ENCODE assay signal across 20 cellular contexts in genomic region chr6:27760464-27760863, GRCh38.
DNase-seq lines count a peak whose midpoint lies in the region; ATAC-seq, FAIRE-seq and TF ChIP-seq lines count a peak whose summit lies in the region.
"Had no signal": no experiment of that assay in that cellular context is flagged by ENCODE, and none has a peak within 500 bp of the region (broad histone marks: within the 10 kb centered on the region; RNA-seq: fewer than 3 reads in every experiment).

No MANE protein-coding gene starts in this region.

- H3K4me2 ChIP-seq in GM12878 (ENCODE audit: control insufficient read depth, insufficient read depth), result peak overlapping the region; percentile 66
- H3K4me2 ChIP-seq: A549 had no signal

- RAD21 ChIA-PET in GM12878 (lab: Charles Lee; ENCODE audit: unreplicated experiment), result interaction anchor here (0.8 to 5.5 kb wide), 7 partner anchors 8 to 133 kb away, joined by 3 to 43 read pairs (median 9); a partner anchor contains a TSS

- no peak for TF ChIP-seq EP300 in GM12878 (IDR thresholded peaks at IDR 0.05; ENCODE audit: borderline replicate concordance in 1 of 2, control insufficient read depth in 1 of 2, low read depth in 2 of 2, low read length in 2 of 2)

- H3K9me3 Mint-ChIP-seq in activated T-cell treated with anti-CD3 and anti-CD28 coated beads, Interleukin-2, amount 50 U/mL, for 72 hours, result no peaks in the 10 kb centered on the region
- no peaks in the 10 kb centered on the region for H3K9me3 Mint-ChIP-seq in stimulated activated effector memory CD8-positive, alpha-beta T cell treated with anti-CD3 and anti-CD28 coated beads, Interleukin-12 subunit alpha, Interleukin-12 subunit beta, amount 100 ng/mL, for 72 hours

- peaks cover 26% of the 10 kb centered on the region for H3K4me1 ChIP-seq in GM12878 (ENCODE audit: control insufficient read depth, insufficient read depth, low read length)
- H3K4me1 ChIP-seq: A549 had no signal

- BruUV-seq in GM12878 (replicated peaks; lab: Mats Ljungman, UMichigan), result no TSS peak

- CTCF ChIA-PET in GM12878 (lab: Yijun Ruan, JAX), result interaction anchor here (1.1 to 13.3 kb wide), 5 partner anchors 8 to 241 kb away, joined by 3 to 193 read pairs (median 5); no protein-coding TSS in a partner anchor

- POLR2A ChIA-PET in GM12878 (lab: Charles Lee), result interaction anchor here (0.5 to 2.6 kb wide), 6 partner anchors 12 to 1229 kb away, joined by 3 to 18 read pairs (median 4); no protein-coding TSS in a partner anchor

- H2AFZ ChIP-seq in GM12878 (ENCODE audit: control insufficient read depth, low read depth, low read length), result peak overlapping the region; percentile 61
- H2AFZ ChIP-seq: GM23248 had no signal

- peak overlapping the region in 1 of 2 donors; percentile 92 for H3K4me3 Mint-ChIP-seq in activated T-cell treated with anti-CD3 and anti-CD28 coated beads, Interleukin-2, amount 50 U/mL, for 72 hours
- H3K4me3 Mint-ChIP-seq in stimulated activated effector memory CD8-positive, alpha-beta T cell treated with anti-CD3 and anti-CD28 coated beads, Interleukin-12 subunit alpha, Interleukin-12 subunit beta, amount 100 ng/mL, for 72 hours, result no peak overlapping the region

- no peak for TF ChIP-seq POLR2A in GM12878 (IDR thresholded peaks at IDR 0.05; ENCODE audit: low read depth, low read length)

- 27% methylated on average over 2 of the region's 2 CpGs for WGBS in GM12878 (ENCODE audit: insufficient coverage, insufficient replicate concordance, low lambda C conversion rate, missing lambda C conversion rate)

- TF ChIP-seq CTCF in GM12878 (IDR thresholded peaks at IDR 0.05 in 2 of 3, conservative IDR thresholded peaks at IDR 0.05 in 1 of 3; ENCODE audit: control insufficient read depth in 2 of 3, extremely low read depth in 1 of 3, insufficient read depth in 1 of 3, low read depth in 3 of 3, low read length in 3 of 3), result no peak

- intact Hi-C loops in GM12878 (cut with micrococcal nuclease; ENCODE audit: unreplicated experiment), result no loop called here

- H3K79me2 ChIP-seq in GM12878 (ENCODE audit: control insufficient read depth, insufficient read depth, low read length), result peaks cover 6% of the 10 kb centered on the region

- TF ChIP-seq RAD21 in GM12878 (IDR thresholded peaks at IDR 0.05; ENCODE audit: insufficient read depth, low read depth, low read length), result no peak

- H3K27me3 Mint-ChIP-seq in activated T-cell treated with anti-CD3 and anti-CD28 coated beads, Interleukin-2, amount 50 U/mL, for 72 hours (ENCODE audit: low read depth), result peaks cover 5% of the 10 kb centered on the region

- ATAC-seq in activated T-cell treated with anti-CD3 and anti-CD28 coated beads, Interleukin-2, amount 50 U/mL, for 72 hours (replicated peaks in 1 of 2), result peak in 1 of 2 donors; percentile 18
- ATAC-seq in GM12878 (peak; percentile 49), HG02588 (IDR thresholded peaks at IDR 0.05; ENCODE audit: unreplicated experiment) (no peak)
- ATAC-seq in stimulated activated effector memory CD8-positive, alpha-beta T cell treated with anti-CD3 and anti-CD28 coated beads, Interleukin-12 subunit alpha, Interleukin-12 subunit beta, amount 100 ng/mL, for 72 hours, result peak; percentile 50
- ATAC-seq: A549, Panc1, Right ventricle myocardium inferior had no signal

- H3K9me3 ChIP-seq in GM12878 (replicated peaks; ENCODE audit: control insufficient read depth, insufficient read depth, low read length), result no peaks in the 10 kb centered on the region
- H3K9me3 ChIP-seq: A549, MG63 had no signal

- no peaks in the 10 kb centered on the region for H3K36me3 ChIP-seq in GM12878 (ENCODE audit: control insufficient read depth in 2 of 2, insufficient read depth in 2 of 2, low read length in 1 of 2)
- H3K36me3 ChIP-seq: MG63 had no signal

- peak overlapping the region; percentile 66; the same call in 1 of the 2 replicates for H3K27ac ChIP-seq in GM12878 (ENCODE audit: control insufficient read depth, insufficient read depth)
- H3K27ac ChIP-seq: A549, C4-2B, GM23248 had no signal

- no peaks in the 10 kb centered on the region for H3K27me3 ChIP-seq in GM12878 (replicated peaks in 1 of 2; ENCODE audit: control insufficient read depth in 2 of 2, insufficient read depth in 2 of 2, low read length in 1 of 2)
- H3K27me3 ChIP-seq: MG63 had no signal

- H3K4me1 Mint-ChIP-seq in activated T-cell treated with anti-CD3 and anti-CD28 coated beads, Interleukin-2, amount 50 U/mL, for 72 hours (ENCODE audit: low read depth), result peaks cover 24% of the 10 kb centered on the region
- peaks cover 18% of the 10 kb centered on the region for H3K4me1 Mint-ChIP-seq in stimulated activated effector memory CD8-positive, alpha-beta T cell treated with anti-CD3 and anti-CD28 coated beads, Interleukin-12 subunit alpha, Interleukin-12 subunit beta, amount 100 ng/mL, for 72 hours

- peak overlapping the region; percentile 78 for H3K27ac Mint-ChIP-seq in activated T-cell treated with anti-CD3 and anti-CD28 coated beads, Interleukin-2, amount 50 U/mL, for 72 hours
- peak overlapping the region; percentile 37 for H3K27ac Mint-ChIP-seq in stimulated activated effector memory CD8-positive, alpha-beta T cell treated with anti-CD3 and anti-CD28 coated beads, Interleukin-12 subunit alpha, Interleukin-12 subunit beta, amount 100 ng/mL, for 72 hours

- no peak for DNase-seq in activated T-cell treated with anti-CD3 and anti-CD28 coated beads, Interleukin-2, amount 50 U/mL, for 72 hours
- no peak for DNase-seq in activated T-cell treated with anti-CD3 and anti-CD28 coated beads, Interleukin-2, amount 50 U/mL, for 1 hour
- DNase-seq in NCI-H226, result peak; percentile 4
- no peak for DNase-seq in GM12878 (ENCODE audit: low read depth, low spot score)
- no peak for DNase-seq in stimulated activated effector memory CD8-positive, alpha-beta T cell treated with anti-CD3 and anti-CD28 coated beads, Interleukin-12 subunit alpha, Interleukin-12 subunit beta, amount 100 ng/mL, for 72 hours (ENCODE audit: low spot score in 2 of 2)
- no peak for DNase-seq in NCI-H187 treated with DMSO at 0.1 percent for 48 hours (lab: John Stamatoyannopoulos, UW)
- DNase-seq in activated CD4-positive, CD25-positive, alpha-beta regulatory T cell treated with anti-CD3 and anti-CD28 coated beads, Interleukin-2, amount 50 U/mL, for 72 hours, result no peak
- DNase-seq: DMS153, GM23248, MG63, NCI-H1092, NCI-H146, NCI-H2081 treated with DMSO at 0.1 percent for 48 hours, NCI-H510A treated with DMSO at 0.1 percent for 48 hours, NCI-H82 had no signal

- in situ Hi-C loops in GM12878 (cut with MboI), result loop anchor here (25.0 kb wide), 1 partner anchor 248 kb away; no protein-coding TSS in a partner anchor

- H3K9ac ChIP-seq in GM12878 (ENCODE audit: control insufficient read depth, insufficient read depth, low read length), result no peak overlapping the region
- H3K9ac ChIP-seq: GM23248 had no signal

- H3K36me3 Mint-ChIP-seq in activated T-cell treated with anti-CD3 and anti-CD28 coated beads, Interleukin-2, amount 50 U/mL, for 72 hours (ENCODE audit: insufficient read depth in 2 of 2), result no peaks in the 10 kb centered on the region
- H3K36me3 Mint-ChIP-seq in stimulated activated effector memory CD8-positive, alpha-beta T cell treated with anti-CD3 and anti-CD28 coated beads, Interleukin-12 subunit alpha, Interleukin-12 subunit beta, amount 100 ng/mL, for 72 hours, result no peaks in the 10 kb centered on the region

- no peak overlapping the region for H3K4me3 ChIP-seq in GM12878
- H3K4me3 ChIP-seq: A549, GM23248, MG63 had no signal

- SMC1A ChIA-PET in GM12878 (lab: Charles Lee; ENCODE audit: uncharacterized antibody, unreplicated experiment), result interaction anchor here (1.0 to 6.0 kb wide), 7 partner anchors 12 to 1567 kb away, joined by 3 to 93 read pairs (median 5); a partner anchor contains a TSS

- no peaks in the 10 kb centered on the region for H4K20me1 ChIP-seq in GM12878 (ENCODE audit: control insufficient read depth, insufficient read depth)

- FAIRE-seq in GM12878 (lab: Jason Lieb, UNC), result peak; percentile 64
- FAIRE-seq: A549 had no signal

TF ChIP-seq in GM12878, 131 proteins besides CTCF, POLR2A, EP300 and RAD21 (continues in another document):
- TF ChIP-seq ZBTB40 (IDR thresholded peaks at IDR 0.05; ENCODE audit: borderline replicate concordance), result no peak
- peak; percentile 45; the same call in 1 of the 2 replicates for TF ChIP-seq PKNOX1 (IDR thresholded peaks at IDR 0.05)
- TF ChIP-seq IRF4 (IDR thresholded peaks at IDR 0.05; ENCODE audit: low read depth, low read length), result no peak
